In genomic region chr6:6542357-6542756, GRCh38 we compare ENCODE assay signal across 30 cellular contexts. TPM values are rescaled to one million over a fixed set of nuclear protein-coding genes. Genes with fewer than 3 reads are reported as not detected.
"Had no signal": no experiment of that assay in that cellular context is flagged by ENCODE, and none has a peak within 500 bp of the region (broad histone marks: within the 10 kb centered on the region; RNA-seq: fewer than 3 reads in every experiment).

No MANE protein-coding gene starts in this region.

- H3K4me3 ChIP-seq: adrenal gland, body of pancreas, esophagus squamous epithelium, gastroesophageal sphincter, heart right ventricle had no signal

- H3K9me3 ChIP-seq: adrenal gland, body of pancreas, esophagus squamous epithelium, heart right ventricle had no signal

- H3K27ac ChIP-seq: body of pancreas, epithelial cell of prostate, WERI-Rb-1 had no signal

- ATAC-seq: activated CD4-positive, CD25-positive, alpha-beta regulatory T cell treated with anti-CD3 and anti-CD28 coated beads, Interleukin-2, amount 50 U/mL, for 24 hours; activated CD8-positive, alpha-beta T cell treated with anti-CD3 and anti-CD28 coated beads for 36 hours; activated T-cell treated with anti-CD3 and anti-CD28 coated beads, Interleukin-2, amount 50 U/mL, for 4 hours; activated T-helper 17 cell treated with anti-CD3 and anti-CD28 coated beads, Interleukin-2, amount 50 U/mL, for 72 hours; body of pancreas; gastroesophageal sphincter; heart right ventricle; T-helper 17 cell had no signal

- DNase-seq: activated B cell treated with CpG ODN at 0.5 μM for 24 hours; activated CD4-positive, alpha-beta T cell treated with anti-CD3 and anti-CD28 coated beads for 48 hours; activated CD4-positive, alpha-beta T cell treated with anti-CD3 and anti-CD28 coated beads, Interleukin-2, amount 50 U/mL, for 1 hour; activated CD4-positive, alpha-beta T cell treated with anti-CD3 and anti-CD28 coated beads, Interleukin-2, amount 50 U/mL, for 48 hours; activated CD8-positive, alpha-beta memory T cell treated with anti-CD3 and anti-CD28 coated beads for 24 hours; activated CD8-positive, alpha-beta T cell treated with anti-CD3 and anti-CD28 coated beads for 36 hours; activated effector memory CD4-positive, alpha-beta T cell treated with Interleukin-2 at 50 U/mL for 16 hours; activated gamma-delta T cell treated with Interleukin-2 at 50 U/mL for 16 hours; activated naive CD4-positive, alpha-beta T cell treated with anti-CD3 and anti-CD28 coated beads, Interleukin-2, amount 50 U/mL, for 16 hours; activated naive CD4-positive, alpha-beta T cell treated with Interleukin-2 at 50 U/mL for 16 hours; activated T-cell treated with anti-CD3 and anti-CD28 coated beads, Interleukin-2, amount 50 U/mL, for 4 hours; adrenal gland; aorta; body of pancreas; cortex of kidney; effector CD8-positive, alpha-beta T cell; esophagus squamous epithelium; foreskin melanocyte; heart right ventricle; T-helper 17 cell; T1000; WERI-Rb-1 had no signal

- H3K36me3 Mint-ChIP-seq: activated naive CD8-positive, alpha-beta T cell had no signal

- H3K36me3 ChIP-seq: adrenal gland, esophagus squamous epithelium, gastroesophageal sphincter, heart right ventricle, WERI-Rb-1 had no signal

- H3K4me1 Mint-ChIP-seq: activated T-helper 17 cell treated with anti-CD3 and anti-CD28 coated beads, Interleukin-2, amount 50 U/mL, for 72 hours had no signal

- H3K27ac Mint-ChIP-seq: activated B cell treated with CpG ODN at 0.5 μM for 24 hours; activated CD8-positive, alpha-beta T cell treated with anti-CD3 and anti-CD28 coated beads for 36 hours; activated naive CD8-positive, alpha-beta T cell; activated T-helper 17 cell treated with anti-CD3 and anti-CD28 coated beads, Interleukin-2, amount 50 U/mL, for 72 hours; T-helper 17 cell; T-helper 2 cell treated with Interferon-gamma antibody and Interleukin-4, amounts not matched to agents 5 μg/mL and 100 μg/mL, for 36 hours had no signal

- H3K4me3 Mint-ChIP-seq: activated B cell treated with CpG ODN at 0.5 μM for 24 hours; activated CD8-positive, alpha-beta T cell treated with anti-CD3 and anti-CD28 coated beads for 36 hours; activated naive CD8-positive, alpha-beta T cell; activated T-cell treated with anti-CD3 and anti-CD28 coated beads, Interleukin-2, amount 50 U/mL, for 4 hours; activated T-helper 17 cell treated with anti-CD3 and anti-CD28 coated beads, Interleukin-2, amount 50 U/mL, for 72 hours; T-helper 17 cell; T-helper 2 cell treated with Interferon-gamma antibody and Interleukin-4, amounts not matched to agents 5 μg/mL and 100 μg/mL, for 36 hours had no signal

- H3K9me3 Mint-ChIP-seq: activated CD8-positive, alpha-beta T cell treated with anti-CD3 and anti-CD28 coated beads for 36 hours; activated T-cell treated with anti-CD3 and anti-CD28 coated beads, Interleukin-2, amount 50 U/mL, for 4 hours; activated T-helper 17 cell treated with anti-CD3 and anti-CD28 coated beads, Interleukin-2, amount 50 U/mL, for 72 hours; T-helper 2 cell treated with Interferon-gamma antibody and Interleukin-4, amounts not matched to agents 5 μg/mL and 100 μg/mL, for 36 hours had no signal

RNA-seq across cellular contexts. Expression of gene LY86, which starts 46.2 kb away (rescaled TPM):
- polyA plus RNA-seq: endothelial cell of umbilical vein, fibroblast of lung had no signal
